25 cellular contexts compared by ENCODE assay signal in the genomic region with DNA sequence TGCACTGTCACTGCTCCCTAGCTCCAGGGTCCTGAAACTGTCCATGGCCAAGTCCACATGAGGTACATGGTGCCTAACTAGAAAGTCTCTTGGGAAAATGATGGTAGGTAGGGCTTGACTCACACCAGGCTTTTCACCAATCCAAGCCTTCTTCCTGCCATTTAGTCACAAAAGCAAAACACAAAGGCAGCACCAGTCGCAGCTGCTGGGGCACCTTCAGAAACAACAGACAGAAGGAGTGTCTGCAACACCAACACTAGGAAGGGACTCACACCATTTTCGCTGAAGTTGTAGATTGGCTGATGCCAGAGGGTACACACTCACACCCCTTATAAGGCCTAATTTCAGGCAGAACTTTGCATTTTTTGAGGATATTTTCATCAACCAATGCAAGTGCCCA. TPM values are rescaled to one million over a fixed set of nuclear protein-coding genes. Genes with fewer than 3 reads are reported as not detected.
DNase-seq lines count a peak whose midpoint lies in the region; ATAC-seq, FAIRE-seq and TF ChIP-seq lines count a peak whose summit lies in the region.
"Had no signal": no experiment of that assay in that cellular context is flagged by ENCODE, and none has a peak within 500 bp of the region (broad histone marks: within the 10 kb centered on the region; RNA-seq: fewer than 3 reads in every experiment).

No MANE protein-coding gene starts in this region.

- BruUV-seq in HepG2 (replicated peaks; lab: Mats Ljungman, UMichigan): no TSS peak

- H3K4me3 Mint-ChIP-seq in activated T-cell treated with anti-CD3 and anti-CD28 coated beads, Interleukin-2, amount 50 U/mL, for 72 hours: peak overlapping the region; percentile 12 to 69
- H3K4me3 Mint-ChIP-seq in activated CD4-positive, alpha-beta memory T cell treated with anti-CD3 and anti-CD28 coated beads for 36 hours: no peak overlapping the region
- peak overlapping the region; percentile 54 to 71 for H3K4me3 Mint-ChIP-seq in effector memory CD8-positive, alpha-beta T cell
- H3K4me3 Mint-ChIP-seq: endodermal cell, GM23338, naive B cell had no signal

- no peak overlapping the region for H3K4me2 ChIP-seq in HepG2 (ENCODE audit: low read depth, low read length)
- H3K4me2 ChIP-seq: BLaER1, GM23338, PC-9 had no signal

- TF ChIP-seq CTCF in sigmoid colon (IDR thresholded peaks at IDR 0.05) (no peak), HepG2 (CRISPR knock-in tag; IDR thresholded peaks at IDR 0.05) (no peak)

- H3K27ac ChIP-seq in thymus (ENCODE audit: low read depth): peak overlapping the region; percentile 54
- no peak overlapping the region for H3K27ac ChIP-seq in sigmoid colon
- H3K27ac ChIP-seq in HepG2 (ENCODE audit: extremely low read length, insufficient read depth, low read length): no peak overlapping the region
- H3K27ac ChIP-seq: adrenal gland, BLaER1, brain microvascular endothelial cell, ovary, PC-9, upper lobe of left lung had no signal

- no peak overlapping the region for H2AFZ ChIP-seq in HepG2 (ENCODE audit: low read length)
- H2AFZ ChIP-seq: GM23338, PC-9 had no signal

- no peak for ATAC-seq in activated T-cell treated with anti-CD3 and anti-CD28 coated beads, Interleukin-2, amount 50 U/mL, for 72 hours (replicated peaks in 1 of 2)
- no peak for ATAC-seq in effector memory CD8-positive, alpha-beta T cell (replicated peaks)
- ATAC-seq in GM21619 (IDR thresholded peaks at IDR 0.05; ENCODE audit: unreplicated experiment) (no peak), HepG2 (no peak)
- ATAC-seq: GM23338 had no signal

- H3K27me3 Mint-ChIP-seq in activated T-cell treated with anti-CD3 and anti-CD28 coated beads, Interleukin-2, amount 50 U/mL, for 72 hours (ENCODE audit: low read depth): no peaks in the 10 kb centered on the region
- H3K27me3 Mint-ChIP-seq in activated CD4-positive, alpha-beta memory T cell treated with anti-CD3 and anti-CD28 coated beads for 36 hours: peaks cover 2% of the 10 kb centered on the region
- H3K27me3 Mint-ChIP-seq in effector memory CD8-positive, alpha-beta T cell: no peaks in the 10 kb centered on the region

- H3K27ac Mint-ChIP-seq in activated T-cell treated with anti-CD3 and anti-CD28 coated beads, Interleukin-2, amount 50 U/mL, for 72 hours: peak overlapping the region; percentile 33
- H3K27ac Mint-ChIP-seq in activated CD4-positive, alpha-beta memory T cell treated with anti-CD3 and anti-CD28 coated beads for 36 hours: no peak overlapping the region
- peak overlapping the region; percentile 95 to 98 for H3K27ac Mint-ChIP-seq in effector memory CD8-positive, alpha-beta T cell
- H3K27ac Mint-ChIP-seq: endodermal cell, GM23338 had no signal

- no peak overlapping the region for H3K9ac ChIP-seq in HepG2 (ENCODE audit: insufficient read depth, low read depth, low read length)
- H3K9ac ChIP-seq: BLaER1 had no signal

- WGBS in thymus: 78% methylated on average over 2 of the region's 2 CpGs
- WGBS in sigmoid colon, 2 donors: 80 to 92% methylated on average over 2 of the region's 2 CpGs
- 48% methylated on average over 2 of the region's 2 CpGs for WGBS in HepG2 (ENCODE audit: low lambda C conversion rate)

- TF ChIP-seq POLR2A in sigmoid colon (IDR thresholded peaks at IDR 0.05) (no peak), HepG2 (IDR thresholded peaks at IDR 0.05; ENCODE audit: insufficient read depth in 1 of 2, low read depth in 2 of 2, low read length in 2 of 2) (no peak)

- H3K27me3 ChIP-seq in thymus (ENCODE audit: control insufficient read depth, insufficient read depth): peaks cover 33% of the 10 kb centered on the region
- no peaks in the 10 kb centered on the region for H3K27me3 ChIP-seq in sigmoid colon
- no peaks in the 10 kb centered on the region for H3K27me3 ChIP-seq in HepG2 (ENCODE audit: control insufficient read depth in 1 of 2, insufficient read depth in 2 of 2, low read length in 2 of 2)
- H3K27me3 ChIP-seq: adrenal gland, BLaER1, brain microvascular endothelial cell, colonic mucosa, ovary, upper lobe of left lung had no signal

- FAIRE-seq in HepG2 (lab: Jason Lieb, UNC): no peak

- in situ Hi-C loops in HepG2 (cut with HindIII; ENCODE audit: extremely low pct_ligation_motif_present, low pct_unique_long_range_greater_than_20kb): no loop called here

- CTCF ChIA-PET in activated CD4-positive, alpha-beta memory T cell treated with anti-CD3 and anti-CD28 coated beads for 36 hours (lab: Charles Lee): no interaction called here
- CTCF ChIA-PET in HepG2 (lab: Yijun Ruan, JAX; ENCODE audit: low intra/inter-chr PET ratio, low total read pairs): no interaction called here

- H3K36me3 Mint-ChIP-seq in activated T-cell treated with anti-CD3 and anti-CD28 coated beads, Interleukin-2, amount 50 U/mL, for 72 hours (ENCODE audit: insufficient read depth in 2 of 2): peaks cover 3 to 7% of the 10 kb centered on the region in 2 donors
- peaks cover 5% of the 10 kb centered on the region for H3K36me3 Mint-ChIP-seq in activated CD4-positive, alpha-beta memory T cell treated with anti-CD3 and anti-CD28 coated beads for 36 hours
- peaks cover 32% of the 10 kb centered on the region for H3K36me3 Mint-ChIP-seq in effector memory CD8-positive, alpha-beta T cell (ENCODE audit: insufficient read depth)
- H3K36me3 Mint-ChIP-seq: naive B cell had no signal

- H3K4me1 Mint-ChIP-seq in activated T-cell treated with anti-CD3 and anti-CD28 coated beads, Interleukin-2, amount 50 U/mL, for 72 hours (ENCODE audit: low read depth): peaks cover 95% of the 10 kb centered on the region
- H3K4me1 Mint-ChIP-seq in activated CD4-positive, alpha-beta memory T cell treated with anti-CD3 and anti-CD28 coated beads for 36 hours (ENCODE audit: low read depth): peaks cover 89% of the 10 kb centered on the region
- H3K4me1 Mint-ChIP-seq in effector memory CD8-positive, alpha-beta T cell (ENCODE audit: low read depth in 2 of 2): peaks cover 75 to 85% of the 10 kb centered on the region in 2 donors

- H3K9me3 Mint-ChIP-seq in activated T-cell treated with anti-CD3 and anti-CD28 coated beads, Interleukin-2, amount 50 U/mL, for 72 hours: no peaks in the 10 kb centered on the region
- H3K9me3 Mint-ChIP-seq in activated CD4-positive, alpha-beta memory T cell treated with anti-CD3 and anti-CD28 coated beads for 36 hours: no peaks in the 10 kb centered on the region
- H3K9me3 Mint-ChIP-seq in effector memory CD8-positive, alpha-beta T cell: peaks cover 0 to 5% of the 10 kb centered on the region in 2 donors
- H3K9me3 Mint-ChIP-seq: endodermal cell, GM23338, naive B cell had no signal

- no peaks in the 10 kb centered on the region for H4K20me1 ChIP-seq in HepG2 (ENCODE audit: insufficient read depth, low read length)
- H4K20me1 ChIP-seq: BLaER1 had no signal

- no peaks in the 10 kb centered on the region for H3K79me2 ChIP-seq in HepG2 (ENCODE audit: insufficient read depth, low read length)

- no peak for DNase-seq in activated T-cell treated with anti-CD3 and anti-CD28 coated beads, Interleukin-2, amount 50 U/mL, for 72 hours
- DNase-seq in activated T-cell treated with anti-CD3 and anti-CD28 coated beads for 4 hours: no peak
- peak; percentile 24 for DNase-seq in activated CD4-positive, alpha-beta memory T cell treated with anti-CD3 and anti-CD28 coated beads for 36 hours
- DNase-seq in effector memory CD8-positive, alpha-beta T cell: no peak
- DNase-seq in sigmoid colon: no peak
- no peak for DNase-seq in HepG2 (ENCODE audit: low spot score)
- DNase-seq: ACHN; activated T-cell treated with anti-CD3 and anti-CD28 coated beads, Interleukin-2, amount 50 U/mL, for 1 hour; adrenal gland; brain microvascular endothelial cell; colonic mucosa; endodermal cell; naive B cell; NCI-H1105; NCI-H2029 treated with DMSO at 0.1 percent for 48 hours; ovary; PC-9; SHP77; stimulated activated CD4-positive, alpha-beta T cell treated with anti-CD3 and anti-CD28 coated beads, Interleukin-4, amount 100 ng/mL, for 24 hours; SW 1271; upper lobe of left lung had no signal

- no peak overlapping the region for H3K4me3 ChIP-seq in thymus (ENCODE audit: low read length)
- H3K4me3 ChIP-seq in sigmoid colon: no peak overlapping the region
- H3K4me3 ChIP-seq in HepG2 (replicated peaks in 1 of 3; ENCODE audit: insufficient read depth in 1 of 3, low read depth in 2 of 3, low read length in 3 of 3): no peak overlapping the region
- H3K4me3 ChIP-seq: adrenal gland, BLaER1, colonic mucosa, GM23338, ovary, PC-9, upper lobe of left lung had no signal

- TF ChIP-seq RAD21 in HepG2 (CRISPR knock-in tag; IDR thresholded peaks at IDR 0.05): no peak

- intact Hi-C loops in activated CD4-positive, alpha-beta memory T cell treated with anti-CD3 and anti-CD28 coated beads for 36 hours (cut with micrococcal nuclease): loop anchor here (10.0 kb wide), 1 partner anchor 490 kb away; a partner anchor contains a TSS
- intact Hi-C loops in sigmoid colon (cut with DNase I) (no loop called here), HepG2 (cut with micrococcal nuclease; ENCODE audit: unreplicated experiment) (no loop called here)

- POLR2A ChIA-PET in activated CD4-positive, alpha-beta memory T cell treated with anti-CD3 and anti-CD28 coated beads for 36 hours (lab: Charles Lee): interaction anchor here (0.6 kb wide), 1 partner anchor 91 kb away, joined by 4 read pairs; no protein-coding TSS in a partner anchor
- POLR2A ChIA-PET in HepG2 (lab: Yijun Ruan, JAX): no interaction called here

- TF ChIP-seq EP300 in sigmoid colon (IDR thresholded peaks at IDR 0.05) (no peak), HepG2 (IDR thresholded peaks at IDR 0.05; ENCODE audit: low read depth in 2 of 2, low read length in 2 of 2) (no peak), HepG2 (CRISPR knock-in tag; IDR thresholded peaks at IDR 0.05; ENCODE audit: borderline replicate concordance) (no peak)

- H3K9me3 ChIP-seq in thymus (ENCODE audit: control insufficient read depth) (no peaks in the 10 kb centered on the region), sigmoid colon (no peaks in the 10 kb centered on the region), HepG2 (ENCODE audit: low read length) (no peaks in the 10 kb centered on the region)
- H3K9me3 ChIP-seq: adrenal gland, BLaER1, colonic mucosa, ovary, upper lobe of left lung had no signal

- H3K36me3 ChIP-seq in thymus (ENCODE audit: control insufficient read depth, insufficient read depth): no peaks in the 10 kb centered on the region
- no peaks in the 10 kb centered on the region for H3K36me3 ChIP-seq in sigmoid colon
- no peaks in the 10 kb centered on the region for H3K36me3 ChIP-seq in HepG2 (replicated peaks in 1 of 2; ENCODE audit: control insufficient read depth in 1 of 2, insufficient read depth in 2 of 2, low read length in 2 of 2)
- H3K36me3 ChIP-seq: adrenal gland, BLaER1, brain microvascular endothelial cell, colonic mucosa, ovary, upper lobe of left lung had no signal

- H3K4me1 ChIP-seq in thymus (ENCODE audit: control insufficient read depth, insufficient read depth, low read length) (peaks cover 13% of the 10 kb centered on the region), sigmoid colon (no peaks in the 10 kb centered on the region), HepG2 (ENCODE audit: insufficient read depth, low read length) (no peaks in the 10 kb centered on the region)
- H3K4me1 ChIP-seq: BLaER1 had no signal

RNA-seq across cellular contexts. Expression of a gene that starts 55.7 kb away (rescaled TPM):
- total RNA-seq in activated T-cell treated with anti-CD3 and anti-CD28 coated beads, Interleukin-2, amount 50 U/mL, for 72 hours: 10 to 100 TPM; 34.4 to 40.1 TPM
- total RNA-seq in activated CD4-positive, alpha-beta memory T cell treated with anti-CD3 and anti-CD28 coated beads for 36 hours: 10 to 100 TPM; 10.2 TPM
- polyA plus RNA-seq in thymus (22.2 TPM), sigmoid colon (100 to 1,000 TPM in 1 of 3 donors, 10 to 100 TPM in 2; 41.0 to 104 (median 96.6) TPM), HepG2 (2011; rRNA removed) (0.64 and 0.90 TPM in 2 replicates)
- total RNA-seq in sigmoid colon (10 to 100 TPM in 2 of 4 donors, 1 to 10 TPM in 2; 9.0 to 30.2 (median 11.9) TPM), HepG2 (2016; rRNA removed; fragmentation: Illumina TruSeq; extraction: Trizol) (0.58 and 0.77 TPM in 2 replicates)
- total RNA-seq in HepG2 (2016; cell fraction: cytosol; rRNA removed; fragmentation: Illumina TruSeq; extraction: Trizol; ENCODE audit: low read depth): 0.44 and 0.91 TPM in 2 replicates
- 0.77 and 1.00 TPM in 2 replicates for total RNA-seq in HepG2 (2016; cell fraction: insoluble cytoplasmic fraction; rRNA removed; fragmentation: Illumina TruSeq; extraction: Trizol)
- 0.41 and 0.77 TPM in 2 replicates for total RNA-seq in HepG2 (2016; cell fraction: membrane; rRNA removed; fragmentation: Illumina TruSeq; extraction: Trizol)
- 2.7 and 3.2 TPM in 2 replicates for total RNA-seq in HepG2 (2016; cell fraction: nucleus; rRNA removed; fragmentation: Illumina TruSeq; extraction: Trizol)
- 0.16 and 0.41 TPM in 2 replicates for polyA plus RNA-seq in HepG2 (2011; cell fraction: cytosol; rRNA removed)
- polyA plus RNA-seq in HepG2 (2011; cell fraction: nucleus; rRNA removed): 1.8 TPM in 2 replicates
- polyA plus RNA-seq in HepG2 (2012): 0.75 and 1.1 TPM in 2 replicates
- 0.06 TPM in 1 of 2 replicates, not detected in the other for polyA plus RNA-seq in HepG2 (2016; cell fraction: cytosol; fragmentation: Illumina TruSeq; extraction: Trizol; ENCODE audit: low read depth)
- polyA plus RNA-seq in HepG2 (2016; cell fraction: insoluble cytoplasmic fraction; fragmentation: Illumina TruSeq; extraction: Trizol; ENCODE audit: low read depth): 0.47 and 0.52 TPM in 2 replicates
- polyA plus RNA-seq in HepG2 (2016; cell fraction: membrane; fragmentation: Illumina TruSeq; extraction: Trizol; ENCODE audit: low read depth): 0.23 and 0.29 TPM in 2 replicates
- polyA plus RNA-seq in HepG2 (2016; cell fraction: nucleus; fragmentation: Illumina TruSeq; extraction: Trizol; ENCODE audit: insufficient read depth, low read depth): 1.7 and 3.1 TPM in 2 replicates
- 0.10 and 0.12 TPM in 2 replicates for polyA minus RNA-seq in HepG2 (2011; rRNA and poly(A)+ RNA removed; ENCODE audit: low replicate concordance)
- 0.18 and 0.69 TPM in 2 replicates for polyA minus RNA-seq in HepG2 (2011; cell fraction: cytosol; rRNA and poly(A)+ RNA removed)
- 2.5 and 3.7 TPM in 2 replicates for polyA minus RNA-seq in HepG2 (2011; cell fraction: nucleus; rRNA and poly(A)+ RNA removed)
